Comparison of ENCODE assay signal across 1 cellular context in the genomic region with DNA sequence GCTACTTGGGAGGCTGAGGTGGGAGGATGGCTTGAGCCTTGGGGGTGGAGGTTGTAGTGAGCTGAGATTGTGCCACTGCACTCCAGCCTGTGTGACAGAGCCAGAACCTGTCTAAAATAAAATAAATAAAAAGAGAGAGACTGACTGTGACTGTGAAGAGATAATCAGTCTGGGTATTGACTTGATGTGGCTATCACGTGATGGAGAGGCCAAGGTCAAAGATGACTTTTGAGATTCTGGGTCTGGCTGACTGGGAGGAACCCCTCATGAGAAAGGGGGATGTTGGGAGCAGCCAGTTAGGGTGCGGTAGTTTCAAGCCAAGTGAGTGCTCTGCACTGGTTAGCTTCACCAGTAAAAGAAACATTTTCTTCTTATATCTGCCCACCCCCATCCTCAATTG.
TF ChIP-seq lines count a peak whose summit lies in the region.

No MANE protein-coding gene starts in this region.

TF ChIP-seq in K562, 482 proteins besides CTCF, POLR2A, EP300 and RAD21 (continued from another document):
- TF ChIP-seq, protein P1, sequence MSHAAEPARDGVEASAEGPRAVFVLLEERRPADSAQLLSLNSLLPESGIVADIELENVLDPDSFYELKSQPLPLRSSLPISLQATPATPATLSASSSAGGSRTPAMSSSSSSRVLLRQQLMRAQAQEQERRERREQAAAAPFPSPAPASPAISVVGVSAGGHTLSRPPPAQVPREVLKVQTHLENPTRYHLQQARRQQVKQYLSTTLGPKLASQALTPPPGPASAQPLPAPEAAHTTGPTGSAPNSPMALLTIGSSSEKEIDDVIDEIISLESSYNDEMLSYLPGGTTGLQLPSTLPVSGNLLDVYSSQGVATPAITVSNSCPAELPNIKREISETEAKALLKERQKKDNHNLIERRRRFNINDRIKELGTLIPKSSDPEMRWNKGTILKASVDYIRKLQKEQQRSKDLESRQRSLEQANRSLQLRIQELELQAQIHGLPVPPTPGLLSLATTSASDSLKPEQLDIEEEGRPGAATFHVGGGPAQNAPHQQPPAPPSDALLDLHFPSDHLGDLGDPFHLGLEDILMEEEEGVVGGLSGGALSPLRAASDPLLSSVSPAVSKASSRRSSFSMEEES (CRISPR knock-in tag; IDR thresholded peaks at IDR 0.05): peak; percentile 76
- 0 out of 2 replicates have a peak, but pooled peaks have one; percentile 23 for TF ChIP-seq ESRRA (IDR thresholded peaks at IDR 0.05; ENCODE audit: borderline replicate concordance, low read depth)
- peak; percentile 49; the same call in 1 of the 2 replicates for TF ChIP-seq RAD51 (IDR thresholded peaks at IDR 0.05; ENCODE audit: borderline replicate concordance, low read depth)
- TF ChIP-seq ZNF217 (CRISPR knock-in tag; IDR thresholded peaks at IDR 0.05): no peak
- TF ChIP-seq BHLHE40 (IDR thresholded peaks at IDR 0.05; ENCODE audit: low read length): peak; percentile 37; the same call in 1 of the 2 replicates
- no peak for TF ChIP-seq ZNF583 (CRISPR knock-in tag; IDR thresholded peaks at IDR 0.05)
- TF ChIP-seq CBFA2T2 (conservative IDR thresholded peaks at IDR 0.05): 0 out of 2 replicates have a peak, but pooled peaks have one; percentile 3
- TF ChIP-seq, protein P2, sequence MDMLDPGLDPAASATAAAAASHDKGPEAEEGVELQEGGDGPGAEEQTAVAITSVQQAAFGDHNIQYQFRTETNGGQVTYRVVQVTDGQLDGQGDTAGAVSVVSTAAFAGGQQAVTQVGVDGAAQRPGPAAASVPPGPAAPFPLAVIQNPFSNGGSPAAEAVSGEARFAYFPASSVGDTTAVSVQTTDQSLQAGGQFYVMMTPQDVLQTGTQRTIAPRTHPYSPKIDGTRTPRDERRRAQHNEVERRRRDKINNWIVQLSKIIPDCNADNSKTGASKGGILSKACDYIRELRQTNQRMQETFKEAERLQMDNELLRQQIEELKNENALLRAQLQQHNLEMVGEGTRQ (CRISPR knock-in tag; IDR thresholded peaks at IDR 0.05): peak; percentile 68
- TF ChIP-seq ZC3H8 (IDR thresholded peaks at IDR 0.05): no peak
- no peak for TF ChIP-seq HDAC6 (IDR thresholded peaks at IDR 0.05; ENCODE audit: low read depth, low read length)
